In the genomic region with DNA sequence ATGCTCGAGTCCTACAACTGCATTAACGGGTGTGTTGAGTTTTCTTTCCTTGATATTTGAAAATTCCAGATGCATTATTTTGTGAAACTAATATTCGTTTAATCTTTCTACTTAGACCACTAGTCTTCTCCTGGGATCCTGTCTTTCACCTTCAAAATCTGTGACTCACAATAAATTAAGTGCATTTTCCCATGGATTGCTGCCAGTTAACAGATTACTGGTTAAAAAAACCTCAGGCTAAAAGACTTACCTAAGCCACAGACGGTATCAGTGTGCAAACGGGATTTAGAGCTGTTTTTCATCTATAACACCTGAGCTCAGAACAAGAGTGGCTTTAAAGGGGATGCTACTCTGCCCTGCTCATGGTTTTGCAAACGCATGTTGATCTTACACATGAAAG, we compare ENCODE assay signal across 26 cellular contexts.
"Had no signal": no experiment of that assay in that cellular context is flagged by ENCODE, and none has a peak within 500 bp of the region (broad histone marks: within the 10 kb centered on the region; RNA-seq: fewer than 3 reads in every experiment).

No MANE protein-coding gene starts in this region.

- H3K27me3 Mint-ChIP-seq: activated CD4-positive, alpha-beta T cell treated with anti-CD3 and anti-CD28 coated beads for 36 hours; activated CD8-positive, alpha-beta T cell treated with anti-CD3 and anti-CD28 coated beads for 36 hours; activated naive CD8-positive, alpha-beta T cell treated with anti-CD3 and anti-CD28 coated beads, Interleukin-2, amount 10 ng/mL, durations not matched to agents 7 days and 5 days; T-cell had no signal

- DNase-seq: activated CD4-positive, alpha-beta T cell treated with anti-CD3 and anti-CD28 coated beads for 36 hours; activated CD8-positive, alpha-beta memory T cell treated with anti-CD3 and anti-CD28 coated beads, Interleukin-2, amount 50 U/mL, for 48 hours; activated CD8-positive, alpha-beta T cell treated with anti-CD3 and anti-CD28 coated beads for 36 hours; activated naive CD4-positive, alpha-beta T cell treated with anti-CD3 and anti-CD28 coated beads, Interleukin-2, amount 50 U/mL, for 16 hours; activated naive CD8-positive, alpha-beta T cell treated with anti-CD3 and anti-CD28 coated beads, Interleukin-2, amount 10 ng/mL, durations not matched to agents 7 days and 5 days; activated T-cell treated with anti-CD3 and anti-CD28 coated beads, Interleukin-2, amount 50 U/mL, for 1 hour; adrenal gland; anterior cingulate cortex; caudate nucleus; Kasumi-1; KBM-7; NCI-H1048; NCI-H146; NCI-H187 treated with DMSO at 0.1 percent for 48 hours; NCI-H2081 treated with DMSO at 0.1 percent for 48 hours; NCI-H2171 treated with DMSO at 0.1 percent for 48 hours; NCI-H345; NCI-H510A treated with DMSO at 0.1 percent for 48 hours; OCI-M1; Peyer's patch; Right ventricle myocardium superior; T-cell; T-helper 2 cell; T1000 had no signal

- H3K9me3 Mint-ChIP-seq: activated CD8-positive, alpha-beta T cell treated with anti-CD3 and anti-CD28 coated beads for 36 hours; activated naive CD8-positive, alpha-beta T cell treated with anti-CD3 and anti-CD28 coated beads, Interleukin-2, amount 10 ng/mL, durations not matched to agents 7 days and 5 days; T-cell had no signal

- ATAC-seq: activated CD4-positive, alpha-beta T cell treated with anti-CD3 and anti-CD28 coated beads for 36 hours; activated CD8-positive, alpha-beta T cell treated with anti-CD3 and anti-CD28 coated beads for 36 hours; T-cell had no signal

- H3K4me1 ChIP-seq: adrenal gland, Peyer's patch, SJSA1 had no signal

- H3K27ac Mint-ChIP-seq: activated CD4-positive, alpha-beta T cell treated with anti-CD3 and anti-CD28 coated beads for 36 hours; activated CD8-positive, alpha-beta T cell treated with anti-CD3 and anti-CD28 coated beads for 36 hours; activated naive CD8-positive, alpha-beta T cell treated with anti-CD3 and anti-CD28 coated beads, Interleukin-2, amount 10 ng/mL, durations not matched to agents 7 days and 5 days; T-cell had no signal

- H3K4me3 ChIP-seq: adrenal gland, Peyer's patch, SJSA1 had no signal

- H3K9me3 ChIP-seq: adrenal gland, Peyer's patch, SJSA1 had no signal

- H3K27me3 ChIP-seq: adrenal gland, Peyer's patch had no signal

- H3K4me3 Mint-ChIP-seq: activated CD4-positive, alpha-beta T cell treated with anti-CD3 and anti-CD28 coated beads for 36 hours; activated CD8-positive, alpha-beta T cell treated with anti-CD3 and anti-CD28 coated beads for 36 hours; activated naive CD8-positive, alpha-beta T cell treated with anti-CD3 and anti-CD28 coated beads, Interleukin-2, amount 10 ng/mL, durations not matched to agents 7 days and 5 days; T-cell had no signal

- H3K27ac ChIP-seq: adrenal gland, Peyer's patch, RWPE1, SJSA1 had no signal
